24 cellular contexts compared by ENCODE assay signal in genomic region chr11:33492569-33492968, GRCh38.
DNase-seq lines count a peak whose midpoint lies in the region; ATAC-seq, FAIRE-seq and TF ChIP-seq lines count a peak whose summit lies in the region.
"Had no signal": no experiment of that assay in that cellular context is flagged by ENCODE, and none has a peak within 500 bp of the region (broad histone marks: within the 10 kb centered on the region; RNA-seq: fewer than 3 reads in every experiment).

No MANE protein-coding gene starts in this region.

- in situ Hi-C loops in GM13976 (cut with MboI; ENCODE audit: low sequenced_read_pairs, unreplicated experiment) = no loop called here

- peak overlapping the region; percentile 21; the same call in 1 of the 2 replicates for H3K4me2 ChIP-seq in SK-N-SH
- H3K4me2 ChIP-seq in keratinocyte (ENCODE audit: control insufficient read depth, extremely low read depth, insufficient read depth, low read depth, low read length) = no peak overlapping the region
- H3K4me2 ChIP-seq: A549; BLaER1 treated with 17β-estradiol and CSF1 and Interleukin-3, amounts not matched to agents 10 nM and 100 nM had no signal

- peaks cover 77% of the 10 kb centered on the region for H4K20me1 ChIP-seq in SK-N-SH (ENCODE audit: insufficient read depth)
- H4K20me1 ChIP-seq in keratinocyte (ENCODE audit: control insufficient read depth, extremely low read depth, insufficient read depth, low read length) = no peaks in the 10 kb centered on the region
- H4K20me1 ChIP-seq: BLaER1 treated with 17β-estradiol and CSF1 and Interleukin-3, amounts not matched to agents 10 nM and 100 nM had no signal

- no peak for DNase-seq in GM12891 (ENCODE audit: insufficient read length, low spot score)
- DNase-seq in SK-N-SH = peak; percentile 19
- DNase-seq in keratinocyte (ENCODE audit: low read depth, low spot score) = no peak
- DNase-seq in GM13976 (ENCODE audit: low spot score) = no peak
- no peak for DNase-seq in esophagus squamous epithelium (lab: John Stamatoyannopoulos, UW)
- DNase-seq: AML-193; CD4-positive, alpha-beta T cell; CD8-positive, alpha-beta memory T cell; COR-L47; DMS 273 treated with DMSO at 0.1 percent for 48 hours; DMS153; DMS53; DMS79; DND-41; EL; GDM1 had no signal

- peaks cover 100% of the 10 kb centered on the region for H3K79me2 ChIP-seq in SK-N-SH (ENCODE audit: insufficient read depth)
- H3K79me2 ChIP-seq in keratinocyte (ENCODE audit: control insufficient read depth, insufficient read depth, low read length) = no peaks in the 10 kb centered on the region

- FAIRE-seq in GM12891 (lab: Jason Lieb, UNC) = peak; percentile 54
- peak; percentile 36 for FAIRE-seq in keratinocyte (lab: Jason Lieb, UNC)
- FAIRE-seq: A549, GM12878, GM18507, GM19239 had no signal

- H3K27me3 ChIP-seq in SK-N-SH (ENCODE audit: insufficient read depth) = no peaks in the 10 kb centered on the region
- H3K27me3 ChIP-seq in keratinocyte (ENCODE audit: control insufficient read depth, extremely low read depth, insufficient read depth, low read length) = no peaks in the 10 kb centered on the region
- peaks cover 0 to 65% (median 0%) of the 10 kb centered on the region in 4 donors for H3K27me3 ChIP-seq in esophagus squamous epithelium
- H3K27me3 ChIP-seq: BLaER1 treated with 17β-estradiol and CSF1 and Interleukin-3, amounts not matched to agents 10 nM and 100 nM had no signal

- ATAC-seq in GM19467 (IDR thresholded peaks at IDR 0.05; ENCODE audit: unreplicated experiment) = no peak
- ATAC-seq: A549, GM12878 had no signal

- CTCF ChIA-PET in SK-N-SH (lab: Yijun Ruan, JAX) = interaction anchor here (1.6 kb wide), 1 partner anchor 202 kb away, joined by 5 read pairs; no protein-coding TSS in a partner anchor

- H3K36me3 ChIP-seq in SK-N-SH (replicated peaks in 1 of 2; ENCODE audit: control insufficient read depth in 1 of 2, insufficient read depth in 2 of 2, low read length in 1 of 2) = peaks cover 0 to 11% of the 10 kb centered on the region in 2 experiments
- no peaks in the 10 kb centered on the region for H3K36me3 ChIP-seq in keratinocyte (ENCODE audit: control insufficient read depth in 2 of 2, extremely low read depth in 1 of 2, insufficient read depth in 2 of 2, low read length in 2 of 2)
- H3K36me3 ChIP-seq in esophagus squamous epithelium = no peaks in the 10 kb centered on the region
- H3K36me3 ChIP-seq: BLaER1 treated with 17β-estradiol and CSF1 and Interleukin-3, amounts not matched to agents 10 nM and 100 nM had no signal

- dilution Hi-C loops in keratinocyte (cut with MboI; ENCODE audit: extremely low pct_ligation_motif_present, low sequenced_read_pairs) = no loop called here

- H3K27ac ChIP-seq in SK-N-SH (ENCODE audit: low read depth in 2 of 2, low read length in 1 of 2) (no peak overlapping the region), keratinocyte (ENCODE audit: control insufficient read depth, insufficient read depth, low read length) (no peak overlapping the region), esophagus squamous epithelium (no peak overlapping the region)
- H3K27ac ChIP-seq: 22Rv1; A549; BLaER1 treated with 17β-estradiol and CSF1 and Interleukin-3, amounts not matched to agents 10 nM and 100 nM; C4-2B had no signal

- H2AFZ ChIP-seq in SK-N-SH (ENCODE audit: low read depth) = no peak overlapping the region
- no peak overlapping the region for H2AFZ ChIP-seq in keratinocyte (ENCODE audit: control insufficient read depth, low read length)

- H3K4me3 ChIP-seq in SK-N-SH (ENCODE audit: low read depth in 2 of 2, low read length in 1 of 2) = no peak overlapping the region
- H3K4me3 ChIP-seq in keratinocyte (ENCODE audit: control insufficient read depth in 2 of 3, extremely low read depth in 1 of 3, insufficient read depth in 2 of 3, low read depth in 1 of 3, low read length in 3 of 3) = no peak overlapping the region
- H3K4me3 ChIP-seq in esophagus squamous epithelium = no peak overlapping the region
- H3K4me3 ChIP-seq: A549; BLaER1 treated with 17β-estradiol and CSF1 and Interleukin-3, amounts not matched to agents 10 nM and 100 nM; GM12878 had no signal

- TF ChIP-seq POLR2A in GM12891 (IDR thresholded peaks at IDR 0.05; ENCODE audit: low read depth, low read length) (no peak), esophagus squamous epithelium (IDR thresholded peaks at IDR 0.05) (no peak)

- intact Hi-C loops in esophagus squamous epithelium (cut with DNase I) = no loop called here

- TF ChIP-seq CTCF in SK-N-SH (IDR thresholded peaks at IDR 0.05) (no peak), keratinocyte (optimal IDR thresholded peaks at IDR 0.05 in 1 of 3, IDR thresholded peaks at IDR 0.05 in 1 of 3, conservative IDR thresholded peaks at IDR 0.05 in 1 of 3; ENCODE audit: extremely low read depth in 1 of 3, insufficient read depth in 2 of 3, low read length in 3 of 3) (no peak), GM13976 (IDR thresholded peaks at IDR 0.05; ENCODE audit: borderline replicate concordance, control extremely low read depth, extremely low read depth, insufficient read depth, missing control alignments) (no peak), esophagus squamous epithelium (IDR thresholded peaks at IDR 0.05) (no peak)

- H3K9me2 ChIP-seq in SK-N-SH = no peaks in the 10 kb centered on the region

- peak in 1 of 2 experiments; percentile 8; a peak in 1 of 4 replicates for TF ChIP-seq EP300 in SK-N-SH (IDR thresholded peaks at IDR 0.05; ENCODE audit: borderline replicate concordance in 1 of 2, low read depth in 1 of 2, low read length in 1 of 2)

- H3K4me1 ChIP-seq in SK-N-SH (ENCODE audit: control insufficient read depth in 1 of 2, insufficient read depth in 2 of 2, low read depth in 1 of 2, low read length in 1 of 2) = peaks cover 0 to 5% of the 10 kb centered on the region in 2 experiments; a peak in 2 of 4 replicates
- no peaks in the 10 kb centered on the region for H3K4me1 ChIP-seq in keratinocyte (ENCODE audit: control insufficient read depth, extremely low read depth, insufficient read depth, low read length)
- no peaks in the 10 kb centered on the region for H3K4me1 ChIP-seq in esophagus squamous epithelium
- H3K4me1 ChIP-seq: A549 had no signal

- 45% methylated on average over 7 of the region's 7 CpGs for WGBS in SK-N-SH (ENCODE audit: low lambda C conversion rate)
- WGBS in esophagus squamous epithelium, 2 donors = 58 to 62% methylated on average over 7 of the region's 7 CpGs

- peaks cover 12% of the 10 kb centered on the region for H3F3A ChIP-seq in SK-N-SH (replicated peaks; ENCODE audit: insufficient read depth)

- TF ChIP-seq RAD21 in SK-N-SH (IDR thresholded peaks at IDR 0.05; ENCODE audit: low read length) = no peak

- POLR2A ChIA-PET in SK-N-SH (lab: Yijun Ruan, JAX) = interaction anchor here (0.7 kb wide), 1 partner anchor 74 kb away, joined by 3 read pairs; no protein-coding TSS in a partner anchor

- no peaks in the 10 kb centered on the region for H3K9me1 ChIP-seq in keratinocyte (ENCODE audit: control insufficient read depth, extremely low read depth, insufficient read depth, low read length)

- H3K9ac ChIP-seq in SK-N-SH = no peak overlapping the region
- H3K9ac ChIP-seq in keratinocyte (ENCODE audit: control insufficient read depth, extremely low read depth, insufficient read depth, low read length) = no peak overlapping the region
- H3K9ac ChIP-seq: BLaER1 treated with 17β-estradiol and CSF1 and Interleukin-3, amounts not matched to agents 10 nM and 100 nM had no signal

- no peaks in the 10 kb centered on the region for H3K9me3 ChIP-seq in SK-N-SH
- no peaks in the 10 kb centered on the region for H3K9me3 ChIP-seq in keratinocyte (ENCODE audit: control insufficient read depth, low read depth, low read length)
- no peaks in the 10 kb centered on the region for H3K9me3 ChIP-seq in esophagus squamous epithelium
- H3K9me3 ChIP-seq: A549; BLaER1 treated with 17β-estradiol and CSF1 and Interleukin-3, amounts not matched to agents 10 nM and 100 nM had no signal

TF ChIP-seq in GM12891, 5 proteins besides CTCF, POLR2A, EP300 and RAD21:
- TF ChIP-seq TAF1 (IDR thresholded peaks at IDR 0.05; ENCODE audit: low read depth, low read length) (no peak), POLR2AphosphoS5 (IDR thresholded peaks at IDR 0.05; ENCODE audit: low read depth, low read length) (no peak), POU2F2 (IDR thresholded peaks at IDR 0.05; ENCODE audit: low read depth, low read length) (no peak), PAX5 (IDR thresholded peaks at IDR 0.05; ENCODE audit: insufficient read depth, low read length, severe bottlenecking) (no peak)
TF ChIP-seq in GM12891: peak in this region for 0.

TF ChIP-seq in SK-N-SH, 30 proteins besides CTCF, POLR2A, EP300 and RAD21:
- TF ChIP-seq GATA2 (CRISPR knock-in tag; IDR thresholded peaks at IDR 0.05) (peak; percentile 93), MAX (IDR thresholded peaks at IDR 0.05; ENCODE audit: low read depth) (no peak), RCOR1 (IDR thresholded peaks at IDR 0.05; ENCODE audit: low read length) (peak; percentile 73; the same call in 1 of the 2 replicates), FOSL2 (IDR thresholded peaks at IDR 0.05; ENCODE audit: borderline replicate concordance, low read depth) (no peak), CHD2 (IDR thresholded peaks at IDR 0.05; ENCODE audit: low read length, partially characterized antibody) (peak; percentile 33), TCF12 (IDR thresholded peaks at IDR 0.05) (0 out of 2 replicates have a peak, but pooled peaks have one; percentile 7), PBX3 (IDR thresholded peaks at IDR 0.05) (no peak)
